8 cellular contexts compared by ENCODE assay signal in the genomic region with DNA sequence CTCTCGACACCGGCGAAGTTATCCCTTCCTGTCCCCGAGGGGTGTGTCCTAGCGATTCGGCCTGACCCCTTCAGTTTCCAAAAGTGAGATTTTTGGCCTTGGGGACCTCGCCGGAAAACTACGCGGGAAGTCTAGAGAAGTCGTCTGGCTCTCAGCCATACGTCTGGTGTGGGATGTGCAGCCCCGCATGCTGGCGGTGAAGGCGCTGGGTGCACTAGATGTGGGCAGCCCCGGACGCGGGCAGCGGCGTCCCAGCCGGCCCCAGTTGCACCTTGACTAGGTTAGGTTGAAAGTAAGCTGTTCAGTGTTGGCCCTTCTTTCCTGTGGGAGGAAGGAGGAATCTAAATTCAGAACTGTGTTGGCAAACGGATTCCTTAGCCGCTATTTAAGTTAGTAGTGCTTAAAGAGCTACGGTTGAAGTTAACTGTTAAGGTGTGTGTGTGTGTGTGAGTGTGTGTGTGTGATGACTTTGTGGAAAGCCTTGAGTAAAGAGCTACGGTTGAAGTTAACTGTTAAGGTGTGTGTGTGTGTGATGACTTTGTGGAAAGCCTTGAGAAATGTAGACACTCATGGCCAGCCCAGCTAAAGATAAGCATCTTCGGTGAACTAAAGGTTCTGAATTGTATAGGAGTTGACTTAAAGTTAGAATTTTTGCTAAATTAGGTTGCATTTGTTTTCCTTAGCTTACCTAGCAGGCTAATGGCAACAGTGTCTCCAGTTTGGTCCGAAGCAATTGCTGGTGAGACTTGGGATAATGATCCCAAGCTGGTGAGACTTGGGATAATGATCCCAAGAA. TPM values are rescaled to one million over a fixed set of nuclear protein-coding genes. Genes with fewer than 3 reads are reported as not detected.
DNase-seq lines count a peak whose midpoint lies in the region; ATAC-seq and TF ChIP-seq lines count a peak whose summit lies in the region.

No MANE protein-coding gene starts in this region.

- TF ChIP-seq CTCF in dorsolateral prefrontal cortex (IDR thresholded peaks at IDR 0.05 in 54 of 56, conservative IDR thresholded peaks at IDR 0.05 in 2 of 56; ENCODE audit: low read depth in 1 of 56, partially characterized antibody in 56 of 56), result no peak
- TF ChIP-seq CTCF in lower lobe of right lung (IDR thresholded peaks at IDR 0.05), result no peak

- peak overlapping the region; percentile 95 for H3K4me3 ChIP-seq in ACC112 (ENCODE audit: low read depth, low read length)
- peak overlapping the region; percentile 71 to 98 (median 91) for H3K4me3 ChIP-seq in dorsolateral prefrontal cortex
- H3K4me3 ChIP-seq in lower lobe of right lung, result peak overlapping the region; percentile 94

- no peaks in the 10 kb centered on the region for H3K9me3 Mint-ChIP-seq in activated CD4-positive, alpha-beta T cell treated with anti-CD3 and anti-CD28 coated beads, Interleukin-2, amount 10 ng/mL, durations not matched to agents 24 days and 14 days

- peaks cover 7% of the 10 kb centered on the region for H3K36me3 Mint-ChIP-seq in activated CD4-positive, alpha-beta T cell treated with anti-CD3 and anti-CD28 coated beads, Interleukin-2, amount 10 ng/mL, durations not matched to agents 24 days and 14 days (ENCODE audit: low read depth)

- H3K4me1 ChIP-seq in ACC112 (ENCODE audit: control insufficient read depth, insufficient read depth, low read length, unreplicated experiment) (peaks cover 46% of the 10 kb centered on the region), lower lobe of right lung (peaks cover 57% of the 10 kb centered on the region)

- peaks cover 69% of the 10 kb centered on the region for H3K79me2 ChIP-seq in ACC112 (ENCODE audit: control insufficient read depth, insufficient read depth, low read length, unreplicated experiment)

- H3K27me3 ChIP-seq in ACC112 (ENCODE audit: insufficient read depth, low read length) (no peaks in the 10 kb centered on the region), dorsolateral prefrontal cortex (no peaks in the 10 kb centered on the region), lower lobe of right lung (ENCODE audit: low read depth) (no peaks in the 10 kb centered on the region)

- intact Hi-C loops in activated CD4-positive, alpha-beta T cell treated with anti-CD3 and anti-CD28 coated beads, Interleukin-2, amount 10 ng/mL, durations not matched to agents 24 days and 14 days (cut with micrococcal nuclease), result loop anchor here (2.0 to 5.0 kb wide), 4 partner anchors 86 to 1688 kb away; a partner anchor contains a TSS
- intact Hi-C loops in dorsolateral prefrontal cortex (cut with DNase I) (loop anchor here (5.0 to 10.0 kb wide), 2 partner anchors 126 to 169 kb away; a partner anchor contains a TSS), lower lobe of right lung (cut with DNase I) (no loop called here)

- peak; percentile 48 for DNase-seq in LHCN-M2 (ENCODE audit: low read depth)
- DNase-seq in activated CD4-positive, alpha-beta T cell treated with anti-CD3 and anti-CD28 coated beads, Interleukin-2, amount 10 ng/mL, durations not matched to agents 24 days and 14 days, result peak; percentile 83
- peak in 7 of 10 donors; percentile 16 to 49 (median 32) for DNase-seq in dorsolateral prefrontal cortex
- DNase-seq in lower lobe of right lung, result peak; percentile 62
- peak; percentile 12 to 22 (median 15) for DNase-seq in stimulated activated CD4-positive, alpha-beta T cell treated with anti-CD3 and anti-CD28 coated beads, TNF-alpha, amount 100 ng/mL, for 4 hours (ENCODE audit: low read depth in 3 of 3)

- H3K36me3 ChIP-seq in ACC112 (ENCODE audit: insufficient read depth, low read length) (no peaks in the 10 kb centered on the region), lower lobe of right lung (no peaks in the 10 kb centered on the region)

- H3K27me3 Mint-ChIP-seq in activated CD4-positive, alpha-beta T cell treated with anti-CD3 and anti-CD28 coated beads, Interleukin-2, amount 10 ng/mL, durations not matched to agents 24 days and 14 days, result no peaks in the 10 kb centered on the region

- H3K27ac Mint-ChIP-seq in activated CD4-positive, alpha-beta T cell treated with anti-CD3 and anti-CD28 coated beads, Interleukin-2, amount 10 ng/mL, durations not matched to agents 24 days and 14 days, result peak overlapping the region; percentile 83

- peak overlapping the region; percentile 94 for H2AFZ ChIP-seq in ACC112 (ENCODE audit: low read length, unreplicated experiment)

- ATAC-seq in GM18520 (IDR thresholded peaks at IDR 0.05; ENCODE audit: unreplicated experiment), result peak; percentile 8
- ATAC-seq in lower lobe of right lung, result peak; percentile 54 to 58
- no peak for ATAC-seq in GM18517 (IDR thresholded peaks at IDR 0.05; ENCODE audit: unreplicated experiment)

- peaks cover 33% of the 10 kb centered on the region for H3K4me1 Mint-ChIP-seq in activated CD4-positive, alpha-beta T cell treated with anti-CD3 and anti-CD28 coated beads, Interleukin-2, amount 10 ng/mL, durations not matched to agents 24 days and 14 days

- peak overlapping the region; percentile 68 for H3K27ac ChIP-seq in ACC112 (ENCODE audit: low read depth, low read length)
- peak overlapping the region in 56 of 59 donors; percentile 52 to 94 (median 83) for H3K27ac ChIP-seq in dorsolateral prefrontal cortex
- peak overlapping the region; percentile 91 for H3K27ac ChIP-seq in lower lobe of right lung

- peak overlapping the region; percentile 91 for H3K4me3 Mint-ChIP-seq in activated CD4-positive, alpha-beta T cell treated with anti-CD3 and anti-CD28 coated beads, Interleukin-2, amount 10 ng/mL, durations not matched to agents 24 days and 14 days

- H3K9me3 ChIP-seq in lower lobe of right lung, result no peaks in the 10 kb centered on the region

RNA-seq across cellular contexts. Expression of a gene that starts 1.2 kb away (rescaled TPM):
- total RNA-seq in LHCN-M2 (2014; rRNA removed), result 168 and 182 TPM in 2 replicates
- 50.2 TPM for polyA plus RNA-seq in LHCN-M2 (2012)
- total RNA-seq in activated CD4-positive, alpha-beta T cell treated with anti-CD3 and anti-CD28 coated beads, Interleukin-2, amount 10 ng/mL, durations not matched to agents 24 days and 14 days, result 130 and 135 TPM in 2 replicates
- 100 to 1,000 TPM in 117 of 120 experiments, 10 to 100 TPM in 3; 93.3 to 193 (median 136) TPM for total RNA-seq in dorsolateral prefrontal cortex
- total RNA-seq in lower lobe of right lung, result 164 TPM

Comparison
In these comparisons a context has a peak if more than half of its experiments do, and no peak if none do; other contexts are left out.
1. DNase-seq: peak in every context shown above with its lines; median percentile 83 in activated CD4-positive, alpha-beta T cell treated with anti-CD3 and anti-CD28 coated beads, Interleukin-2, amount 10 ng/mL, durations not matched to agents 24 days and 14 days; 62 in lower lobe of right lung; 48 in LHCN-M2; 32 in dorsolateral prefrontal cortex; 15 in stimulated activated CD4-positive, alpha-beta T cell treated with anti-CD3 and anti-CD28 coated beads, TNF-alpha, amount 100 ng/mL, for 4 hours.